In the genomic region with DNA sequence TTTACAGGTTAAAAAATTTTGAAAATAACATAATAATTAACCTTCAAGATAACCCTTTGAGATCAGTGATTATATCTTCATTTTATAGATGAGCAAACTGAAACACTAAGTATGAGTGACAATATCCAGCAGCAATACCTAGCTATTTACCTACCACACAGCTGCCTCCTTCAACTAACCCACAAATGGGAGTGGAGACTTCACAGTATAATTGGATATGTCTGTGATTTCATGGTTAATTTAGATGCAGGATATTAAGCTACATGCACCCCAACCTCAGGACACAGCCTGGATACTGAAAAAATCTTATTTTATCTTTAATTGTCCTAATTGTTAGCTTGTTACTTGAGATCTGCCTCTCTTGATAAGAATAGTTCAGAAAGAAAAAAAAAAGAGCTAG, we compare ENCODE assay signal across 29 cellular contexts.
"Had no signal": no experiment of that assay in that cellular context is flagged by ENCODE, and none has a peak within 500 bp of the region (broad histone marks: within the 10 kb centered on the region; RNA-seq: fewer than 3 reads in every experiment).

No MANE protein-coding gene starts in this region.

- H3K27ac ChIP-seq: brain microvascular endothelial cell, esophagus muscularis mucosa, foreskin keratinocyte, gastrocnemius medialis, heart right ventricle, hepatocyte had no signal

- H3K36me3 ChIP-seq: brain microvascular endothelial cell, esophagus muscularis mucosa, gastrocnemius medialis, heart right ventricle had no signal

- H3K27me3 ChIP-seq: brain microvascular endothelial cell, esophagus muscularis mucosa, foreskin keratinocyte, gastrocnemius medialis, heart right ventricle, hepatocyte had no signal

- DNase-seq: activated CD4-positive, alpha-beta memory T cell treated with anti-CD3 and anti-CD28 coated beads for 36 hours; activated CD4-positive, alpha-beta T cell treated with anti-CD3 and anti-CD28 coated beads for 36 hours; activated CD4-positive, alpha-beta T cell treated with anti-CD3 and anti-CD28 coated beads, Interleukin-2, amount 10 ng/mL, durations not matched to agents 24 days and 14 days; activated CD4-positive, CD25-positive, alpha-beta regulatory T cell; activated CD4-positive, CD25-positive, alpha-beta regulatory T cell treated with anti-CD3 and anti-CD28 coated beads, Interleukin-2, amount 50 U/mL, for 72 hours; activated CD8-positive, alpha-beta memory T cell treated with anti-CD3 and anti-CD28 coated beads, Interleukin-2, amount 10 ng/mL, durations not matched to agents 7 days and 5 days; activated CD8-positive, alpha-beta memory T cell treated with anti-CD3 and anti-CD28 coated beads, Interleukin-2, amount 50 U/mL, for 4 hours; activated CD8-positive, alpha-beta T cell treated with anti-CD3 and anti-CD28 coated beads, Interleukin-2, amount 10 ng/mL, durations not matched to agents 7 days and 5 days; activated effector memory CD4-positive, alpha-beta T cell treated with anti-CD3 and anti-CD28 coated beads, Interleukin-2, amount 50 U/mL, for 16 hours; activated naive CD4-positive, alpha-beta T cell treated with anti-CD3 and anti-CD28 coated beads, Interleukin-2, amount 10 ng/mL, durations not matched to agents 7 days and 5 days; activated naive CD8-positive, alpha-beta T cell treated with anti-CD3 and anti-CD28 coated beads, Interleukin-2, amount 10 ng/mL, durations not matched to agents 7 days and 5 days; activated T-cell treated with anti-CD3 and anti-CD28 coated beads, Interleukin-2, amount 50 U/mL, for 1 hour; activated T-cell treated with anti-CD3 and anti-CD28 coated beads, Interleukin-2, amount 50 U/mL, for 48 hours; amniotic stem cell; anterior cingulate cortex; brain microvascular endothelial cell; cortex of kidney; dermis blood vessel endothelial cell; effector CD4-positive, alpha-beta T cell; effector memory CD8-positive, alpha-beta T cell; erythroblast; foreskin keratinocyte; gastrocnemius medialis; heart right ventricle had no signal

- H3K4me3 ChIP-seq: esophagus muscularis mucosa, gastrocnemius medialis, heart right ventricle, hepatocyte had no signal

- H3K4me1 ChIP-seq: esophagus muscularis mucosa, foreskin keratinocyte, gastrocnemius medialis had no signal

- H3K9me3 ChIP-seq: esophagus muscularis mucosa, gastrocnemius medialis, heart right ventricle had no signal

- FAIRE-seq: astrocyte, bronchial epithelial cell, colon had no signal
